ENCODE assay signal across 10 cellular contexts in the genomic region with DNA sequence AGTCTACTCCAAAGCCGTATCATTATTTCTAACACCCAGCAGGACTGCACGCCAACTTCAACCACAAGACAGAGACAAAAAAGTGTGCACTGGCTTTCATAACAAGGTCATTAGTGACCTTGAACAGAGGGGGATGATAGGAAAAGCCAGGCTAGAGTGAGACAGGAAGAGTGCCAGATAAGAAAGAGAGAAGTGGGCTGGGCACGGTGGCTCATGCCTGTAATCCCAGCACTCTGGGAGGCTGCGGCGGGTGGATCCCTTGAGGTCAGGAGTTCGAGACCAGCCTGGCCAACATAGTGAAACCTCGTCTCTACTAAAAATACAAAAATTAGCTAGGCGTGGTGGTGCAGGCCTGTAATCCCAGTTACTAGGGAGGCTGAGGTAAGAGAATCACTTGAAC. TPM values are rescaled to one million over a fixed set of nuclear protein-coding genes. Genes with fewer than 3 reads are reported as not detected.
"Had no signal": no experiment of that assay in that cellular context is flagged by ENCODE, and none has a peak within 500 bp of the region (broad histone marks: within the 10 kb centered on the region; RNA-seq: fewer than 3 reads in every experiment).

No MANE protein-coding gene starts in this region.

RNA-seq across cellular contexts. Expression of a gene that starts 38.2 kb away (rescaled TPM):
- total RNA-seq: activated CD4-positive, alpha-beta memory T cell treated with anti-CD3 and anti-CD28 coated beads for 36 hours; activated CD4-positive, alpha-beta T cell treated with anti-CD3 and anti-CD28 coated beads for 36 hours; activated CD4-positive, alpha-beta T cell treated with anti-CD3 and anti-CD28 coated beads, Interleukin-2, amount 10 ng/mL, durations not matched to agents 24 days and 14 days; activated CD8-positive, alpha-beta memory T cell treated with anti-CD3 and anti-CD28 coated beads for 36 hours; activated CD8-positive, alpha-beta memory T cell treated with anti-CD3 and anti-CD28 coated beads, Interleukin-2, amount 10 ng/mL, durations not matched to agents 7 days and 5 days; activated CD8-positive, alpha-beta T cell treated with anti-CD3 and anti-CD28 coated beads, Interleukin-2, amount 10 ng/mL, durations not matched to agents 7 days and 5 days; activated naive CD8-positive, alpha-beta T cell treated with anti-CD3 and anti-CD28 coated beads for 36 hours; activated T-helper 1 cell treated with anti-CD3 and anti-CD28 coated beads, Interleukin-12 subunit alpha, Interleukin-12 subunit beta, Interleukin-2, Interleukin-4 antibody, amounts not matched to agents 30 ng/mL and 10 ng/mL and 1 ng/mL, durations not matched to agents 14 hours and 24 hours and 36 hours; activated T-helper 2 cell treated with anti-CD3 and anti-CD28 coated beads, Interferon-gamma antibody, Interleukin-2, Interleukin-4, amounts not matched to agents 10 μg/mL and 5 μg/mL and 100 μg/mL, durations not matched to agents 14 hours and 24 hours and 36 hours; T-helper 17 cell had no signal
